Comparison of ENCODE assay signal across 9 cellular contexts in genomic region chr17:43714338-43715149, GRCh38. TPM values are rescaled to one million over a fixed set of nuclear protein-coding genes. Genes with fewer than 3 reads are reported as not detected.
DNase-seq lines count a peak whose midpoint lies in the region; ATAC-seq and TF ChIP-seq lines count a peak whose summit lies in the region.
"Had no signal": no experiment of that assay in that cellular context is flagged by ENCODE, and none has a peak within 500 bp of the region (broad histone marks: within the 10 kb centered on the region; RNA-seq: fewer than 3 reads in every experiment).

No MANE protein-coding gene starts in this region.

- no peak for TF ChIP-seq POLR2A in spleen (IDR thresholded peaks at IDR 0.05)

- ATAC-seq in HG02588 (IDR thresholded peaks at IDR 0.05; ENCODE audit: unreplicated experiment) = no peak

- peak overlapping the region; percentile 36 for H3K27ac Mint-ChIP-seq in activated CD4-positive, alpha-beta T cell treated with anti-CD3 and anti-CD28 coated beads, Interleukin-2, amount 10 ng/mL, durations not matched to agents 24 days and 14 days

- no peaks in the 10 kb centered on the region for H3K9me3 ChIP-seq in SK-N-MC (ENCODE audit: low read depth, low read length)
- H3K9me3 ChIP-seq in spleen = no peaks in the 10 kb centered on the region

- H3K27ac ChIP-seq in SK-N-MC = no peak overlapping the region
- peak overlapping the region; percentile 46 for H3K27ac ChIP-seq in epithelial cell of prostate
- H3K27ac ChIP-seq in spleen = peak overlapping the region in 5 of 8 donors; percentile 67 to 78 (median 70)

- H3K9me3 Mint-ChIP-seq in activated CD4-positive, alpha-beta T cell treated with anti-CD3 and anti-CD28 coated beads, Interleukin-2, amount 10 ng/mL, durations not matched to agents 24 days and 14 days = no peaks in the 10 kb centered on the region

- peaks cover 0 to 55% (median 0%) of the 10 kb centered on the region in 7 donors for H3K27me3 ChIP-seq in spleen (replicated peaks in 1 of 7)

- TF ChIP-seq CTCF in spleen (IDR thresholded peaks at IDR 0.05 in 8 of 11, conservative IDR thresholded peaks at IDR 0.05 in 3 of 11) = no peak

- 50 to 61% (median 54%) methylated on average over 6 of the region's 6 CpGs for WGBS in spleen, 5 donors

- peaks cover 2% of the 10 kb centered on the region for H3K36me3 Mint-ChIP-seq in activated CD4-positive, alpha-beta T cell treated with anti-CD3 and anti-CD28 coated beads, Interleukin-2, amount 10 ng/mL, durations not matched to agents 24 days and 14 days (ENCODE audit: low read depth)

- peaks cover 4 to 23% (median 17%) of the 10 kb centered on the region in 6 donors for H3K4me1 ChIP-seq in spleen

- DNase-seq in activated CD4-positive, alpha-beta T cell treated with anti-CD3 and anti-CD28 coated beads, Interleukin-2, amount 10 ng/mL, durations not matched to agents 24 days and 14 days = no peak
- no peak for DNase-seq in activated CD4-positive, alpha-beta T cell treated with anti-CD3 and anti-CD28 coated beads, Interleukin-2, amount 50 U/mL, for 1 hour
- DNase-seq in SK-N-MC (ENCODE audit: low read depth, low spot score) (no peak), epithelial cell of prostate (ENCODE audit: low read depth, low spot score) (peak; percentile 70), spleen (no peak), foreskin melanocyte (no peak), NCI-H345 treated with DMSO at 0.1 percent for 48 hours (lab: John Stamatoyannopoulos, UW; ENCODE audit: unreplicated experiment) (no peak)
- DNase-seq: AML-193 had no signal

- H3K36me3 ChIP-seq in SK-N-MC (ENCODE audit: insufficient read depth, low read length) (no peaks in the 10 kb centered on the region), spleen (no peaks in the 10 kb centered on the region)

- H3K4me3 ChIP-seq in SK-N-MC (peak overlapping the region; percentile 70; the same call in 1 of the 2 replicates), spleen (peak overlapping the region in 2 of 8 donors; percentile 38 to 70)

- intact Hi-C loops in activated CD4-positive, alpha-beta T cell treated with anti-CD3 and anti-CD28 coated beads, Interleukin-2, amount 10 ng/mL, durations not matched to agents 24 days and 14 days (cut with micrococcal nuclease) = no loop called here
- intact Hi-C loops in spleen (cut with DNase I; ENCODE audit: low total_unique reads) = no loop called here

- H3K27me3 Mint-ChIP-seq in activated CD4-positive, alpha-beta T cell treated with anti-CD3 and anti-CD28 coated beads, Interleukin-2, amount 10 ng/mL, durations not matched to agents 24 days and 14 days = peaks cover 47% of the 10 kb centered on the region

- no peak overlapping the region for H3K9ac ChIP-seq in SK-N-MC (ENCODE audit: insufficient read length)

- H3K4me3 Mint-ChIP-seq in activated CD4-positive, alpha-beta T cell treated with anti-CD3 and anti-CD28 coated beads, Interleukin-2, amount 10 ng/mL, durations not matched to agents 24 days and 14 days = peak overlapping the region; percentile 76

- peaks cover 21% of the 10 kb centered on the region for H3K4me1 Mint-ChIP-seq in activated CD4-positive, alpha-beta T cell treated with anti-CD3 and anti-CD28 coated beads, Interleukin-2, amount 10 ng/mL, durations not matched to agents 24 days and 14 days

RNA-seq across cellular contexts. Expression of gene SOST, which starts 44.0 kb away (rescaled TPM):
- total RNA-seq in activated CD4-positive, alpha-beta T cell treated with anti-CD3 and anti-CD28 coated beads, Interleukin-2, amount 10 ng/mL, durations not matched to agents 24 days and 14 days = not detected in 2 replicates
- not detected for total RNA-seq in spleen
- polyA plus RNA-seq in spleen = under 1 TPM in 1 of 3 donors, not detected in 2; 0.04 TPM

RNA-seq across cellular contexts. Expression of gene MEOX1, which starts 52.8 kb away (rescaled TPM):
- total RNA-seq in activated CD4-positive, alpha-beta T cell treated with anti-CD3 and anti-CD28 coated beads, Interleukin-2, amount 10 ng/mL, durations not matched to agents 24 days and 14 days = 0.21 and 0.50 TPM in 2 replicates
- 10 to 100 TPM in 6 of 7 donors, 1 to 10 TPM in 1; 4.1 to 46.9 (median 32.9) TPM for total RNA-seq in spleen
- 10 to 100 TPM in 1 of 3 donors, 1 to 10 TPM in 2; 5.6 to 14.8 (median 7.5) TPM for polyA plus RNA-seq in spleen
